23 cellular contexts compared by ENCODE assay signal in the genomic region with DNA sequence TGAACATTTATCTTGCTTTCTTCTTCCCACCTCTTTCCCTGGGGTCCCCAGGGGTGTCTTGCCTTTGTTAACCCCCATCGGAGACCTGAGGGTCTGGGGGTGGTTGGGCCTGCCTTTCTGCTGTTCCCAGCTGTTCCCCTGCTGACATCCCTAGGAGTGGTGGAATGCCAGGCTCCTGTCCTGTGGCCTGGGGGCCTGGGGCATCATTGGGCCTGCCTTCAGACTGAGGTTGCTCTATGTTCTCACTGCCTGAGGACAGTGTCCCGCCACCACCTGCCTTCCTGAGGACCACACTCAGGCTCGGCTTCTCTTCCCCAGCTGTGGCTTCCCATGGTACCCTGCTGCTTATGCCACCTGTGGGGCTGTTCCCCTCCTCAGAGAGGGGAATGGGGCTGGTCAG.
"Had no signal": no experiment of that assay in that cellular context is flagged by ENCODE, and none has a peak within 500 bp of the region (broad histone marks: within the 10 kb centered on the region; RNA-seq: fewer than 3 reads in every experiment).

No MANE protein-coding gene starts in this region.

- H3K36me3 ChIP-seq: cardiac muscle cell, uterus had no signal

- H3K4me1 ChIP-seq: uterus had no signal

- H3K27me3 Mint-ChIP-seq: activated CD4-positive, alpha-beta memory T cell treated with anti-CD3 and anti-CD28 coated beads for 36 hours; stimulated activated naive CD8-positive, alpha-beta T cell treated with anti-CD3 and anti-CD28 coated beads, Interleukin-15, amount 100 ng/mL, for 72 hours; T-helper 17 cell had no signal

- H3K4me3 ChIP-seq: body of pancreas, cardiac muscle cell, heart right ventricle, lung, suprapubic skin, tibial nerve, uterus had no signal

- H3K4me3 Mint-ChIP-seq: activated CD4-positive, alpha-beta memory T cell treated with anti-CD3 and anti-CD28 coated beads for 36 hours; activated T-cell treated with anti-CD3 and anti-CD28 coated beads, Interleukin-2, amount 50 U/mL, for 72 hours; nephron; stimulated activated naive CD8-positive, alpha-beta T cell treated with anti-CD3 and anti-CD28 coated beads, Interleukin-15, amount 100 ng/mL, for 72 hours had no signal

- H3K27ac ChIP-seq: body of pancreas, cardiac muscle cell, suprapubic skin had no signal

- ATAC-seq: activated T-cell treated with anti-CD3 and anti-CD28 coated beads, Interleukin-2, amount 50 U/mL, for 72 hours; body of pancreas; stimulated activated naive CD8-positive, alpha-beta T cell treated with anti-CD3 and anti-CD28 coated beads, Interleukin-15, amount 100 ng/mL, for 72 hours had no signal

- H3K9me3 ChIP-seq: body of pancreas, heart right ventricle, suprapubic skin, tibial nerve, uterus had no signal

- H3K27me3 ChIP-seq: body of pancreas, cardiac muscle cell, heart right ventricle, suprapubic skin, tibial nerve, uterus had no signal

- H3K9me3 Mint-ChIP-seq: activated CD4-positive, alpha-beta memory T cell treated with anti-CD3 and anti-CD28 coated beads for 36 hours; activated T-cell treated with anti-CD3 and anti-CD28 coated beads, Interleukin-2, amount 50 U/mL, for 72 hours; nephron; stimulated activated naive CD8-positive, alpha-beta T cell treated with anti-CD3 and anti-CD28 coated beads, Interleukin-15, amount 100 ng/mL, for 72 hours had no signal

- DNase-seq: activated CD4-positive, alpha-beta memory T cell treated with anti-CD3 and anti-CD28 coated beads for 36 hours; activated CD4-positive, alpha-beta T cell treated with anti-CD3 and anti-CD28 coated beads for 4 hours; activated CD4-positive, CD25-positive, alpha-beta regulatory T cell; activated effector memory CD4-positive, alpha-beta T cell treated with anti-CD3 and anti-CD28 coated beads, Interleukin-2, amount 50 U/mL, for 16 hours; activated naive CD4-positive, alpha-beta T cell treated with anti-CD3 and anti-CD28 coated beads, Interleukin-2, amount 50 U/mL, for 16 hours; activated T-cell treated with anti-CD3 and anti-CD28 coated beads, Interleukin-2, amount 50 U/mL, for 72 hours; anterior cingulate cortex; cortex of kidney; foreskin fibroblast; nucleus accumbens; posterior cingulate gyrus; stimulated activated CD4-positive, alpha-beta T cell treated with anti-CD3 and anti-CD28 coated beads, Interleukin-4, amount 100 ng/mL, for 24 hours; stimulated activated naive CD8-positive, alpha-beta T cell treated with anti-CD3 and anti-CD28 coated beads, Interleukin-15, amount 100 ng/mL, for 72 hours; SW 1271; T-helper 17 cell; uterus had no signal
